14 cellular contexts compared by ENCODE assay signal in the genomic region with DNA sequence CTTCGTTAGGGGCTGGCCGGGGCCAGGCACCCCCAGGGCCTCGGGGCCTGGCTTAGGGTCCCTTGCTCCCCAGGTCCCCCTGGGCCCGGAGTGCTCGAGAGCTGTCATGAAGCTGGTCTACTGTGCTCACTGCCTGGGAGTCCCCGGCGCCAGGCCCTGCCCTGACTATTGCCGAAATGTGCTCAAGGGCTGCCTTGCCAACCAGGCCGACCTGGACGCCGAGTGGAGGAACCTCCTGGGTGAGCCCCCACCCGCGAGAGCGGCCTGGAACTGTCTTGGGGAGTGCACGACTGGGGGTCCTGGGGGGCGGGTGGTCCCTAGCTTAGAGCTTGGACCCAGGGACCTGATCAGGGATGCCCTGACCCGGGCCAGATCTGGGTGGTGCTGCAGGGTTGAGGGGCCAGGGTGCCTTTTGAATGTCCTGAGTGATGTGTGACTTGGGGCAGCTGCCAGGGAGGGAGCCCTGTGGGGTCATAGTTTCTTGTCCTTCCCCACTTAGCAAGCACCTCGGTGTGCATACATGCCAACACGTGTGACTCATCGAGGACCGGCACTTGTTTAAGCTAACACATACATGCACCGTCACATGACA. TPM values are rescaled to one million over a fixed set of nuclear protein-coding genes. Genes with fewer than 3 reads are reported as not detected.
DNase-seq lines count a peak whose midpoint lies in the region; ATAC-seq, FAIRE-seq and TF ChIP-seq lines count a peak whose summit lies in the region.
"Had no signal": no experiment of that assay in that cellular context is flagged by ENCODE, and none has a peak within 500 bp of the region (broad histone marks: within the 10 kb centered on the region; RNA-seq: fewer than 3 reads in every experiment).

No MANE protein-coding gene starts in this region.

- FAIRE-seq in A549 (lab: Jason Lieb, UNC), result no peak
- FAIRE-seq: GM19239 had no signal

- H3K36me3 Mint-ChIP-seq in progenitor cell of endocrine pancreas (ENCODE audit: insufficient read depth), result peaks cover 4% of the 10 kb centered on the region
- H3K36me3 Mint-ChIP-seq: activated naive CD4-positive, alpha-beta T cell treated with anti-CD3 and anti-CD28 coated beads, Interleukin-2, amount 50 U/mL, for 72 hours; naive thymus-derived CD4-positive, alpha-beta T cell had no signal

- no peaks in the 10 kb centered on the region for H3K9me3 Mint-ChIP-seq in progenitor cell of endocrine pancreas (ENCODE audit: low read depth)
- H3K9me3 Mint-ChIP-seq: activated naive CD4-positive, alpha-beta T cell treated with anti-CD3 and anti-CD28 coated beads, Interleukin-2, amount 50 U/mL, for 72 hours; naive thymus-derived CD4-positive, alpha-beta T cell had no signal

- POLR2A ChIA-PET in A549 (lab: Yijun Ruan, JAX), result no interaction called here

- intact Hi-C loops in left ventricle myocardium inferior (cut with micrococcal nuclease), result no loop called here

- TF ChIP-seq CTCF in A549 (IDR thresholded peaks at IDR 0.05) (no peak), RWPE2 (IDR thresholded peaks at IDR 0.05; ENCODE audit: poor library complexity, severe bottlenecking) (no peak), left ventricle myocardium inferior (IDR thresholded peaks at IDR 0.05; ENCODE audit: borderline replicate concordance) (no peak), progenitor cell of endocrine pancreas (IDR thresholded peaks at IDR 0.05; ENCODE audit: unreplicated experiment) (no peak)

- no peak overlapping the region for H3K27ac Mint-ChIP-seq in progenitor cell of endocrine pancreas
- H3K27ac Mint-ChIP-seq: activated naive CD4-positive, alpha-beta T cell treated with anti-CD3 and anti-CD28 coated beads, Interleukin-2, amount 50 U/mL, for 72 hours; B cell had no signal

- no peaks in the 10 kb centered on the region for H3K9me3 ChIP-seq in A549
- no peaks in the 10 kb centered on the region for H3K9me3 ChIP-seq in RWPE2 (ENCODE audit: severe bottlenecking)
- no peaks in the 10 kb centered on the region for H3K9me3 ChIP-seq in left ventricle myocardium inferior (replicated peaks)

- no peaks in the 10 kb centered on the region for H3K4me1 Mint-ChIP-seq in progenitor cell of endocrine pancreas (ENCODE audit: low read depth)
- H3K4me1 Mint-ChIP-seq: B cell; naive thymus-derived CD4-positive, alpha-beta T cell had no signal

- CTCF ChIA-PET in A549 (lab: Yijun Ruan, JAX), result interaction anchor here (1.0 kb wide), 1 partner anchor 8 kb away, joined by 4 read pairs; no protein-coding TSS in a partner anchor

- H3K27me3 ChIP-seq in RWPE2 (ENCODE audit: insufficient read depth, poor library complexity, severe bottlenecking) (no peaks in the 10 kb centered on the region), left ventricle myocardium inferior (ENCODE audit: low read depth) (peaks cover 7% of the 10 kb centered on the region)

- H3K4me2 ChIP-seq in A549, result no peak overlapping the region

- no peak for ATAC-seq in A549
- no peak for ATAC-seq in RWPE2 (ENCODE audit: low read depth)
- no peak for ATAC-seq in HG02981 (IDR thresholded peaks at IDR 0.05; ENCODE audit: unreplicated experiment)
- no peak for ATAC-seq in HG03025 (IDR thresholded peaks at IDR 0.05; ENCODE audit: low FRiP score, unreplicated experiment)
- ATAC-seq: activated naive CD4-positive, alpha-beta T cell treated with anti-CD3 and anti-CD28 coated beads, Interleukin-2, amount 50 U/mL, for 72 hours; naive thymus-derived CD4-positive, alpha-beta T cell had no signal

- no peak overlapping the region for H3K4me3 Mint-ChIP-seq in progenitor cell of endocrine pancreas (ENCODE audit: low read depth)
- H3K4me3 Mint-ChIP-seq: B cell; naive thymus-derived CD4-positive, alpha-beta T cell had no signal

- DNase-seq in A549 (ENCODE audit: low read depth in 1 of 2, low spot score in 1 of 2), result no peak
- peak; percentile 66 for DNase-seq in RWPE2 (ENCODE audit: low spot score)
- peak; percentile 13 for DNase-seq in left ventricle myocardium inferior
- peak; percentile 8 for DNase-seq in progenitor cell of endocrine pancreas (ENCODE audit: low spot score, unreplicated experiment)
- no peak for DNase-seq in RPMI8226
- DNase-seq in amygdala (lab: John Stamatoyannopoulos, UW), result no peak
- DNase-seq: activated CD4-positive, alpha-beta T cell treated with anti-CD3 and anti-CD28 coated beads, Interleukin-2, amount 50 U/mL, for 1 hour; DMS79 treated with DMSO at 0.1 percent for 48 hours had no signal

- 98% methylated on average over 8 of the region's 22 CpGs for WGBS in A549 (ENCODE audit: missing lambda C conversion rate)

- no peak for TF ChIP-seq RAD21 in A549 (conservative IDR thresholded peaks at IDR 0.05 in 1 of 2, IDR thresholded peaks at IDR 0.05 in 1 of 2)

- H3K4me3 ChIP-seq in A549, result no peak overlapping the region
- no peak overlapping the region for H3K4me3 ChIP-seq in RWPE2 (ENCODE audit: severe bottlenecking)
- H3K4me3 ChIP-seq in left ventricle myocardium inferior, result no peak overlapping the region

- peaks cover 46% of the 10 kb centered on the region for H3K36me3 ChIP-seq in RWPE2 (ENCODE audit: low read depth)
- peaks cover 25% of the 10 kb centered on the region for H3K36me3 ChIP-seq in left ventricle myocardium inferior

- no peak for TF ChIP-seq POLR2A in A549 (IDR thresholded peaks at IDR 0.05; ENCODE audit: low read length)

- H3K27ac ChIP-seq in A549 (no peak overlapping the region), RWPE2 (ENCODE audit: poor library complexity, severe bottlenecking) (no peak overlapping the region), left ventricle myocardium inferior (replicated peaks) (no peak overlapping the region)

- H3K4me1 ChIP-seq in A549, result no peaks in the 10 kb centered on the region
- no peaks in the 10 kb centered on the region for H3K4me1 ChIP-seq in RWPE2 (ENCODE audit: insufficient read depth, poor library complexity, severe bottlenecking)
- peaks cover 20% of the 10 kb centered on the region for H3K4me1 ChIP-seq in left ventricle myocardium inferior

- TF ChIP-seq EP300 in A549 (IDR thresholded peaks at IDR 0.05), result no peak

- no peaks in the 10 kb centered on the region for H3K27me3 Mint-ChIP-seq in progenitor cell of endocrine pancreas
- H3K27me3 Mint-ChIP-seq: B cell; naive thymus-derived CD4-positive, alpha-beta T cell had no signal

TF ChIP-seq in A549, 52 proteins besides CTCF, POLR2A, EP300 and RAD21:
- TF ChIP-seq KDM1A (IDR thresholded peaks at IDR 0.05; ENCODE audit: low read depth) (no peak), JUNB (IDR thresholded peaks at IDR 0.05) (no peak), JUN (IDR thresholded peaks at IDR 0.05) (no peak), ZC3H11A (IDR thresholded peaks at IDR 0.05) (no peak), ZFP36 (IDR thresholded peaks at IDR 0.05; ENCODE audit: borderline replicate concordance, partially characterized antibody) (no peak), FOSL2 (IDR thresholded peaks at IDR 0.05) (no peak), FOSL2 (CRISPR knock-in tag; IDR thresholded peaks at IDR 0.05) (0 out of 2 replicates have a peak, but pooled peaks have one; percentile 20), NFE2L2 (conservative IDR thresholded peaks at IDR 0.05; ENCODE audit: low read length) (no peak), MAZ (IDR thresholded peaks at IDR 0.05; ENCODE audit: borderline replicate concordance, low read depth, low read length) (no peak), NPAS2 (CRISPR knock-in tag; IDR thresholded peaks at IDR 0.05; ENCODE audit: borderline replicate concordance) (no peak)

RNA-seq across cellular contexts. Expression of a gene that starts 27.9 kb away (rescaled TPM):
- polyA plus RNA-seq in A549 (2011; rRNA removed) (19.8 and 22.7 TPM in 2 replicates), A549 (2017; fragmentation: RNase III; extraction: RNeasy Plus Mini Kit Qiagen cat#74134 plus additional on column Dnase treatment) (93.5 to 107 TPM (median 97.7 TPM) in 3 replicates)
- polyA plus RNA-seq in A549 (2012; cell fraction: cytosol; rRNA removed), result 75.3 and 114 TPM in 2 replicates
- 235 and 362 TPM in 2 replicates for polyA plus RNA-seq in A549 (2012; cell fraction: nucleus; rRNA removed)
- 19.8 and 36.6 TPM in 2 replicates for polyA minus RNA-seq in A549 (2011; rRNA and poly(A)+ RNA removed)
- total RNA-seq in left ventricle myocardium inferior (187 TPM), progenitor cell of endocrine pancreas (88.5 and 91.4 TPM in 2 replicates)

Comparison
In these comparisons a context has a peak if more than half of its experiments do, and no peak if none do; other contexts are left out.
1. DNase-seq: peak in RWPE2 (single experiment), left ventricle myocardium inferior (single experiment) and progenitor cell of endocrine pancreas (single experiment); none in A549 (0 of 2), RPMI8226 (single experiment) and amygdala (0 of 56).